In the genomic region with DNA sequence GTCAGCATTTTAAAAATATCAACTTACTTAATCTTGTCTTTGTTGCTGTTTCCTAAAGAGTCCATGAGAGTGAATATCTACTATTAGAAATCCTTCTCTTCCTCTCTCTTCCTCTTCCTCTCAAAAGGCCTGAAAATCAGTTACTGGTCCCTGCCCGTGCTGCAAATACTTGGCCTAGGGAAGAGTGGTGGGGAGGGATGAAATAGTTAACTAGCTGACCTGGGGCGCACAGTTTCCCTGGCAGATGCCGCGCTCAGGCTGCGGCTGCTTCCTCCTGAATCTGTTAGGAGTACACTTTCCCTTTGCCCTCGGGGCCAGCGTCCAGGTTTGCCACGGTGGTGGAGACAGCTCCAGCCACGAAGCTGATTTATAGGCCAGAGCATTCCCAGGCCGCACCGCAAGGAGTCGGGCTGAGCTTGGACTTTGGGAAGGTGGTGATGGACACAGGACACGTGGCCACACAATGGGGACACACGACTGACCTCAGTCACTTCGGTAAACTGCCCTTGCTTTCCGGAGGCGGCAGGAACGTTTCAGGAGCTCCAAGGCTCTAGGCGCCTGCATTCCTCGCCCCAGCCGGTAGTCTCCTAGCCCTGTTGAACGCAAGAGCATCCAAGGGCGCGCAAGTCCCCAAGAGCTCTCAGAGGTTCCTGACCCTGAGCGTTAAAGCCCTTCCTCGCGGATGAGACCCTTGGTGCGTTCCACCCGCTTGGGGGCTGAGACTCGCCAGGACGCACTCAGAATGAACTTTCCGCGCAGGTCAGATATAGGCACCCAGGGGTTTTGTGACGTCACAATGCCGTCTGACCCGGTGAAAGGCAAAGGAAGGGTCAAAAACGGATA, we compare ENCODE assay signal across 1 cellular context.
TF ChIP-seq lines count a peak whose summit lies in the region.

No MANE protein-coding gene starts in this region.

TF ChIP-seq in SK-N-SH, 30 proteins besides CTCF, POLR2A, EP300 and RAD21 (continued from another document):
- TF ChIP-seq, protein P1, sequence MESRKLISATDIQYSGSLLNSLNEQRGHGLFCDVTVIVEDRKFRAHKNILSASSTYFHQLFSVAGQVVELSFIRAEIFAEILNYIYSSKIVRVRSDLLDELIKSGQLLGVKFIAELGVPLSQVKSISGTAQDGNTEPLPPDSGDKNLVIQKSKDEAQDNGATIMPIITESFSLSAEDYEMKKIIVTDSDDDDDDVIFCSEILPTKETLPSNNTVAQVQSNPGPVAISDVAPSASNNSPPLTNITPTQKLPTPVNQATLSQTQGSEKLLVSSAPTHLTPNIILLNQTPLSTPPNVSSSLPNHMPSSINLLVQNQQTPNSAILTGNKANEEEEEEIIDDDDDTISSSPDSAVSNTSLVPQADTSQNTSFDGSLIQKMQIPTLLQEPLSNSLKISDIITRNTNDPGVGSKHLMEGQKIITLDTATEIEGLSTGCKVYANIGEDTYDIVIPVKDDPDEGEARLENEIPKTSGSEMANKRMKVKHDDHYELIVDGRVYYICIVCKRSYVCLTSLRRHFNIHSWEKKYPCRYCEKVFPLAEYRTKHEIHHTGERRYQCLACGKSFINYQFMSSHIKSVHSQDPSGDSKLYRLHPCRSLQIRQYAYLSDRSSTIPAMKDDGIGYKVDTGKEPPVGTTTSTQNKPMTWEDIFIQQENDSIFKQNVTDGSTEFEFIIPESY (IDR thresholded peaks at IDR 0.05; ENCODE audit: borderline replicate concordance, low read depth), result no peak
- no peak for TF ChIP-seq TCF12 (IDR thresholded peaks at IDR 0.05)
- no peak for TF ChIP-seq SMC3 (IDR thresholded peaks at IDR 0.05; ENCODE audit: low read depth, low read length)
- TF ChIP-seq IRF3 (IDR thresholded peaks at IDR 0.05; ENCODE audit: low read depth, low read length), result no peak
- no peak for TF ChIP-seq JUND (IDR thresholded peaks at IDR 0.05)
TF ChIP-seq in SK-N-SH: peak in this region for 0.
